In the genomic region with DNA sequence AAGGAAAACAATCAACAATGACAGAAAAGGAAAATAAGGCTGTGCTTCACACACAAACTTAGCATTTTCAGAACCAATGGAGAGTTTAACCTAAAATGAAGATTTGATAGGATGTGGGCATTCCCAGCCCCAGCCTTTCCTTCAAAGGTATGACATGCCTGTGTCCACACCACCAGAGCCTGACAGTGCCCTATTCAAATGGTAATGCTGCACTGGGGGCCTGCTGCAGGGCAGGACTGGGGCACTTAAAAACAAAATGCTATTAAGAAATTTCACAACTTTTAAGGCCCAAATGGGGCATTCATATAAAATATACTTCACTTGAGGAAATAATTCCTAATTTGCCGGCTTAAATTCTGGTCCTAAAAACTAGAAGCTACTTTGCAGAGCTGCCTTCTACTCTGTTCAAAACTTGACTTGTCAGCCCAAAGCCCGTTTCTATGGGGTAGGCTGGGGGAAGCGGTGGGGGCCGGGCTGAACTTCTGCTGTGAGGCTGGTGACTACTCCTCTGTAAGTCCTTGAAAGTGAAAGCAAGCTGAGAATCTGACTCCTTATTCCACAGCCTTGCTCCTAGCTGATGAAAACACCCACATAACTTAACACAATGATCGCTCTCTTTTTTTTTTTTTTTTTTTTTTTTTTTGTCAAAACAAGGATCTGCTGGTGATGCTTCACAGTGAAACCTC, we compare ENCODE assay signal across 10 cellular contexts. TPM values are rescaled to one million over a fixed set of nuclear protein-coding genes. Genes with fewer than 3 reads are reported as not detected.
DNase-seq lines count a peak whose midpoint lies in the region; ATAC-seq, FAIRE-seq and TF ChIP-seq lines count a peak whose summit lies in the region.
"Had no signal": no experiment of that assay in that cellular context is flagged by ENCODE, and none has a peak within 500 bp of the region (broad histone marks: within the 10 kb centered on the region; RNA-seq: fewer than 3 reads in every experiment).

No MANE protein-coding gene starts in this region.

- H2BK5ac ChIP-seq in IMR-90 (ENCODE audit: low read depth, low read length, poor library complexity, severe bottlenecking), result no peak overlapping the region

- H3K18ac ChIP-seq in IMR-90 (ENCODE audit: low read depth, low read length), result no peak overlapping the region

- H3K79me1 ChIP-seq in IMR-90 (ENCODE audit: low read depth in 1 of 2, low read length in 2 of 2), result peaks cover 0 to 3% of the 10 kb centered on the region in 2 experiments; a peak in 1 of 4 replicates

- H3K4me3 ChIP-seq in IMR-90 (ENCODE audit: insufficient read depth, low read depth, low read length) (no peak overlapping the region), muscle layer of colon (ENCODE audit: low read depth in 1 of 2, low read length in 2 of 2) (peak overlapping the region in 1 of 2 donors; percentile 8)
- H3K4me3 ChIP-seq: SK-N-MC had no signal

- DNase-seq in CD14-positive monocyte (ENCODE audit: low spot score) (no peak), IMR-90 (peak; percentile 76), frontal cortex (ENCODE audit: low spot score in 2 of 2) (no peak)
- DNase-seq: NCI-H1930 had no signal

- H4K91ac ChIP-seq in IMR-90 (ENCODE audit: insufficient read depth, low read depth, low read length), result no peak overlapping the region

- no peak for TF ChIP-seq POLR2A in IMR-90 (IDR thresholded peaks at IDR 0.05; ENCODE audit: low read depth, low read length)

- H3K27ac ChIP-seq in IMR-90 (ENCODE audit: insufficient read depth, low read length), result peak overlapping the region; percentile 30; the same call in 1 of the 2 replicates
- H3K27ac ChIP-seq in cingulate gyrus (ENCODE audit: low read depth, low read length), result peak overlapping the region; percentile 78
- peak overlapping the region; percentile 76 for H3K27ac ChIP-seq in muscle layer of colon (ENCODE audit: low read depth, low read length)
- H3K27ac ChIP-seq: SK-N-MC had no signal

- H4K5ac ChIP-seq in IMR-90 (ENCODE audit: low read depth, low read length), result no peak overlapping the region; the same call in 1 of the 2 replicates

- peak overlapping the region in 1 of 2 experiments; percentile 22; a peak in 1 of 4 replicates for H4K8ac ChIP-seq in IMR-90 (ENCODE audit: low read depth in 2 of 2, low read length in 2 of 2)

- H2AFZ ChIP-seq in IMR-90 (replicated peaks; ENCODE audit: low read length, poor library complexity), result no peak overlapping the region

- BruUV-seq in IMR-90 (replicated peaks; lab: Mats Ljungman, UMichigan), result no TSS peak

- H3K4me3 Mint-ChIP-seq in CD14-positive monocyte, result no peak overlapping the region

- CTCF ChIA-PET in IMR-90 (lab: Yijun Ruan, JAX), result interaction anchor here (0.6 to 1.4 kb wide), 3 partner anchors 12 to 1047 kb away, joined by 3 to 4 read pairs (median 3); no protein-coding TSS in a partner anchor

- H3K9ac ChIP-seq in IMR-90 (ENCODE audit: low read depth, low read length), result 0 out of 2 replicates have a peak overlapping the region, but pooled peaks have one; percentile 5
- no peak overlapping the region for H3K9ac ChIP-seq in muscle layer of colon (ENCODE audit: low read length)

- H3K4ac ChIP-seq in IMR-90 (ENCODE audit: low read depth, low read length), result no peak overlapping the region

- H2AK5ac ChIP-seq in IMR-90 (ENCODE audit: low read depth, low read length), result no peak overlapping the region

- peak overlapping the region in 6 of 7 donors; percentile 12 to 88 (median 64) for H3K27ac Mint-ChIP-seq in CD14-positive monocyte

- H3K4me1 Mint-ChIP-seq in CD14-positive monocyte, result peaks cover 9% of the 10 kb centered on the region

- no peak overlapping the region for H2AK9ac ChIP-seq in IMR-90 (replicated peaks; ENCODE audit: low read depth, low read length, poor library complexity)

- TF ChIP-seq CTCF in CD14-positive monocyte (IDR thresholded peaks at IDR 0.05), result no peak
- no peak for TF ChIP-seq CTCF in IMR-90 (conservative IDR thresholded peaks at IDR 0.05; ENCODE audit: low read depth, low read length)

- H3K9me3 ChIP-seq in IMR-90 (ENCODE audit: control insufficient read depth, insufficient read depth, low read length) (no peaks in the 10 kb centered on the region), muscle layer of colon (ENCODE audit: low read length) (no peaks in the 10 kb centered on the region)

- no peak overlapping the region for H3K23ac ChIP-seq in IMR-90 (ENCODE audit: low read depth, low read length)

- POLR2A ChIA-PET in IMR-90 (lab: Charles Lee; ENCODE audit: unreplicated experiment), result no interaction called here

- no peaks in the 10 kb centered on the region for H4K20me1 ChIP-seq in IMR-90 (ENCODE audit: insufficient read depth, low read length)

- H3K36me3 ChIP-seq in IMR-90 (ENCODE audit: control insufficient read depth, insufficient read depth, low read length), result peaks cover 23% of the 10 kb centered on the region
- H3K36me3 ChIP-seq in muscle layer of colon (ENCODE audit: insufficient read depth, low read length), result peaks cover 40% of the 10 kb centered on the region

- H2BK15ac ChIP-seq in IMR-90 (ENCODE audit: low read depth, low read length), result no peak overlapping the region

- peaks cover 62 to 78% of the 10 kb centered on the region in 2 donors for H3K36me3 Mint-ChIP-seq in CD14-positive monocyte

- H3K9me1 ChIP-seq in IMR-90 (ENCODE audit: insufficient read depth, low read length), result 0 out of 2 replicates have a peak, but pooled peaks cover 10% of the 10 kb centered on the region

- peak; percentile 85 for ATAC-seq in IMR-90 (ENCODE audit: low read depth)
- no peak for ATAC-seq in HG02642 (IDR thresholded peaks at IDR 0.05; ENCODE audit: poor library complexity, unreplicated experiment)
- ATAC-seq in GM21786 (IDR thresholded peaks at IDR 0.05; ENCODE audit: unreplicated experiment), result no peak
- no peak for ATAC-seq in HG03095 (IDR thresholded peaks at IDR 0.05; ENCODE audit: unreplicated experiment)

- H3K27me3 Mint-ChIP-seq in CD14-positive monocyte (ENCODE audit: low read depth in 3 of 3), result no peaks in the 10 kb centered on the region

- in situ Hi-C loops in IMR-90 (cut with MboI; ENCODE audit: low sequenced_read_pairs), result loop anchor here (25.0 kb wide), 1 partner anchor 600 kb away; a partner anchor contains a TSS

- H3K27me3 ChIP-seq in IMR-90 (ENCODE audit: control insufficient read depth, insufficient read depth, low read length), result no peaks in the 10 kb centered on the region
- no peaks in the 10 kb centered on the region for H3K27me3 ChIP-seq in muscle layer of colon (ENCODE audit: control insufficient read depth in 1 of 2, insufficient read depth in 2 of 2, low read length in 2 of 2)

- H3K9me3 Mint-ChIP-seq in CD14-positive monocyte, result peaks cover 0 to 1% (median 0%) of the 10 kb centered on the region in 7 donors

- H2BK120ac ChIP-seq in IMR-90 (ENCODE audit: low read depth, low read length), result no peak overlapping the region

- no peak for TF ChIP-seq RAD21 in IMR-90 (IDR thresholded peaks at IDR 0.05; ENCODE audit: low read length)

- H3K4me2 ChIP-seq in IMR-90 (ENCODE audit: low read depth, low read length), result 0 out of 2 replicates have a peak overlapping the region, but pooled peaks have one; percentile 36

- intact Hi-C loops in CD14-positive monocyte (cut with micrococcal nuclease) (no loop called here), IMR-90 (cut with micrococcal nuclease) (loop anchor here (5.0 kb wide), 1 partner anchor 175 kb away; no protein-coding TSS in a partner anchor)

- no peak overlapping the region for H3K56ac ChIP-seq in IMR-90 (ENCODE audit: extremely low read depth, insufficient read depth, low read length)

- H3K4me1 ChIP-seq in IMR-90 (ENCODE audit: control insufficient read depth, insufficient read depth, low read length) (peaks cover 6% of the 10 kb centered on the region), muscle layer of colon (ENCODE audit: insufficient read depth, low read length) (peaks cover 25% of the 10 kb centered on the region)

- no peak overlapping the region for H3K14ac ChIP-seq in IMR-90 (replicated peaks; ENCODE audit: low read depth, low read length)

- FAIRE-seq in frontal cortex (lab: Jason Lieb, UNC), result no peak

- dilution Hi-C loops in IMR-90 (cut with HindIII; ENCODE audit: low sequenced_read_pairs, unreplicated experiment), result no loop called here

- no CpG with 5 or more reads among the region's 5 CpGs for WGBS in IMR-90 (ENCODE audit: extremely low coverage in 2 of 2, insufficient read length in 1 of 2), 2 experiments

- no peak overlapping the region for H2BK20ac ChIP-seq in IMR-90 (ENCODE audit: low read depth, low read length)

TF ChIP-seq in IMR-90, 13 proteins besides CTCF, POLR2A, EP300 and RAD21:
- TF ChIP-seq RCOR1 (IDR thresholded peaks at IDR 0.05; ENCODE audit: insufficient replicate concordance, low read length) (no peak), RFX5 (IDR thresholded peaks at IDR 0.05; ENCODE audit: low read depth, low read length) (no peak)

RNA-seq across cellular contexts. Expression of a gene that starts 31.0 kb away (rescaled TPM):
- 100 to 1,000 TPM; 562 to 582 TPM for polyA plus RNA-seq in CD14-positive monocyte
- total RNA-seq in IMR-90 (2012; rRNA removed), result 301 and 349 TPM in 2 replicates
- polyA plus RNA-seq in IMR-90 (2012; rRNA removed), result 280 and 325 TPM in 2 replicates
- 199 and 222 TPM in 2 replicates for polyA plus RNA-seq in IMR-90 (2012; cell fraction: cytosol; rRNA removed)
- 167 and 314 TPM in 2 replicates for polyA plus RNA-seq in IMR-90 (2012; cell fraction: nucleus; rRNA removed; ENCODE audit: low replicate concordance)
- 122 TPM for total RNA-seq in frontal cortex
